In the genomic region with DNA sequence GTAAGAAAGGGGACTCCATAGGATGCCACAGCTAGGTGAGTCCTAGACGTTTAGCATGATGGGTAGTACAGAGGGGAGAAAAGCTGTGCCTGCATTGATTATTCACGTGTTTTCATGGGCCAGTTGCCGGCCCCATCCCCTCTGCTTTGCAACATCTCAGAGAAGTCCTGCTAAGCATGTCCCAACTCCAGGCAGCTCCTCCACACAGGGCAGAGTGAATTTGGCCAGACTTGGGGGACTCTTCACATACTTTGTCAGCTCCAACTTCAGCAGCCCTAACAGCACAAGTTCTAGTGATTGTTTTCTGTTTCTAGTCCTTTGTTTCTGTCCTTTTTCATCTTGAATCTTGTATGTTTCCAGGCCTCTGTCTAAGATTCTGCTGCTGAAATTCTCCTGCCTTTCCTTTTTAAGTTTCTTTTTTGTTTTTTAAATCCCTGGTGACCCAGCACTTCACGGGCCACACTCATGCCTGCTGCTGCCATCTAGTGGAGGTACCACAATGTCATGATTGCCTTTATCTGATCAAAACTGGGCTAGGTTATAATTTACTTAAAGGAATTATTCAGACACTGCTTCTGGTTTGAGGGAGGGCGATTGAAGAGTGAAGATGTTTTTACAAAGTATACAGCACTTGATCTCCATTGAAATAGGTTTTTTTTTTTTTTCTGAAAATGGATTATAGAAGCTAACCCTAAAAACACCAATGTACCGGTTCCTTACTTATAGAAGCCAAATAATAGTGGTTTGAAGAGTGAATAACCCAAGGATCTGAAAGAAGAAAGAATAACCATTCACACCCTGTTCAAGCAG, we compare ENCODE assay signal across 9 cellular contexts.
A peak's percentile ranks its signal among the peaks of the same experiment; 100 is the strongest.
DNase-seq lines count a peak whose midpoint lies in the region; ATAC-seq, FAIRE-seq and TF ChIP-seq lines count a peak whose summit lies in the region.
"Had no signal": no experiment of that assay in that cellular context is flagged by ENCODE, and none has a peak within 500 bp of the region (broad histone marks: within the 10 kb centered on the region; RNA-seq: fewer than 3 reads in every experiment).

No MANE protein-coding gene starts in this region.

- intact Hi-C loops in posterior vena cava (cut with DNase I) = loop anchor here in 1 of 2 donors (10.0 kb wide), 1 partner anchor 348 kb away; a partner anchor contains a TSS

- H3K4me1 Mint-ChIP-seq in endothelial cell (ENCODE audit: unreplicated experiment) = peaks cover 3% of the 10 kb centered on the region
- H3K4me1 Mint-ChIP-seq: activated B cell treated with CpG ODN at 0.5 μM for 24 hours had no signal

- peak; percentile 60 for TF ChIP-seq CTCF in endothelial cell (IDR thresholded peaks at IDR 0.05; ENCODE audit: unreplicated experiment)

- no peak for FAIRE-seq in urothelium cell line (lab: Jason Lieb, UNC)

- no peaks in the 10 kb centered on the region for H3K9me3 Mint-ChIP-seq in endothelial cell (ENCODE audit: unreplicated experiment)
- H3K9me3 Mint-ChIP-seq: activated B cell treated with CpG ODN at 0.5 μM for 24 hours had no signal

- H3K27ac Mint-ChIP-seq in endothelial cell (ENCODE audit: unreplicated experiment) = no peak overlapping the region
- H3K27ac Mint-ChIP-seq: activated B cell treated with CpG ODN at 0.5 μM for 24 hours had no signal

- peaks cover 4% of the 10 kb centered on the region for H3K27me3 Mint-ChIP-seq in endothelial cell (ENCODE audit: unreplicated experiment)
- H3K27me3 Mint-ChIP-seq: activated B cell treated with CpG ODN at 0.5 μM for 24 hours had no signal

- no peak overlapping the region for H3K4me3 Mint-ChIP-seq in endothelial cell (ENCODE audit: unreplicated experiment)
- H3K4me3 Mint-ChIP-seq: activated B cell treated with CpG ODN at 0.5 μM for 24 hours had no signal

- DNase-seq in DMS 273 (lab: John Stamatoyannopoulos, UW; ENCODE audit: unreplicated experiment) = peak; percentile 63
- peak; percentile 31 for DNase-seq in SKM-1 treated with dmso at 0.1 percent for 144 hours (lab: John Stamatoyannopoulos, UW; ENCODE audit: unreplicated experiment)
- peak; percentile 50 for DNase-seq in endothelial cell (ENCODE audit: low spot score)
- DNase-seq in midbrain (lab: John Stamatoyannopoulos, UW) = peak; percentile 55
- peak; percentile 62 for DNase-seq in urothelium cell line (ENCODE audit: low spot score)
- DNase-seq in posterior vena cava (ENCODE audit: low spot score) = no peak
- DNase-seq: activated B cell treated with CpG ODN at 0.5 μM for 24 hours had no signal

- ATAC-seq in GM19035 (IDR thresholded peaks at IDR 0.05; ENCODE audit: unreplicated experiment) = peak; percentile 80
- ATAC-seq in HG03439 (IDR thresholded peaks at IDR 0.05; ENCODE audit: unreplicated experiment) = peak; percentile 59

- H3K36me3 Mint-ChIP-seq in endothelial cell (ENCODE audit: low read depth, unreplicated experiment) = no peaks in the 10 kb centered on the region
